10 cellular contexts compared by ENCODE assay signal in genomic region chr16:46918905-46919792, GRCh38. TPM values are rescaled to one million over a fixed set of nuclear protein-coding genes. Genes with fewer than 3 reads are reported as not detected.
DNase-seq lines count a peak whose midpoint lies in the region; ATAC-seq and TF ChIP-seq lines count a peak whose summit lies in the region.
"Had no signal": no experiment of that assay in that cellular context is flagged by ENCODE, and none has a peak within 500 bp of the region (broad histone marks: within the 10 kb centered on the region; RNA-seq: fewer than 3 reads in every experiment).

No MANE protein-coding gene starts in this region.

- H3K27ac Mint-ChIP-seq in endodermal cell, result peak overlapping the region; percentile 15

- peak overlapping the region; percentile 68 for H3K27ac ChIP-seq in endodermal cell (ENCODE audit: low read depth, low read length)
- no peak overlapping the region for H3K27ac ChIP-seq in esophagus muscularis mucosa (replicated peaks in 1 of 4)
- no peak overlapping the region for H3K27ac ChIP-seq in heart left ventricle
- no peak overlapping the region for H3K27ac ChIP-seq in colonic mucosa
- H3K27ac ChIP-seq: neutrophil had no signal

- no peaks in the 10 kb centered on the region for H3K9me3 Mint-ChIP-seq in endodermal cell

- no peak overlapping the region for H3K4me3 ChIP-seq in endodermal cell (ENCODE audit: low read length)
- H3K4me3 ChIP-seq in esophagus muscularis mucosa, result no peak overlapping the region
- no peak overlapping the region for H3K4me3 ChIP-seq in heart left ventricle
- H3K4me3 ChIP-seq in colonic mucosa, result no peak overlapping the region
- H3K4me3 ChIP-seq: adrenal gland had no signal

- TF ChIP-seq CTCF in GM12874 (IDR thresholded peaks at IDR 0.05; ENCODE audit: insufficient read depth, low read depth, low read length) (peak; percentile 49), endodermal cell (conservative IDR thresholded peaks at IDR 0.05) (no peak), esophagus muscularis mucosa (IDR thresholded peaks at IDR 0.05) (no peak), heart left ventricle (IDR thresholded peaks at IDR 0.05) (no peak), colonic mucosa (IDR thresholded peaks at IDR 0.05) (no peak)

- WGBS in endodermal cell (ENCODE audit: insufficient coverage in 1 of 2, insufficient read length in 1 of 2), 2 experiments, result 90 to 93% methylated on average over 12 to 21 of the region's 21 CpGs
- WGBS in esophagus muscularis mucosa, result 71% methylated on average over 16 of the region's 21 CpGs
- WGBS in heart left ventricle, 4 donors, result 74 to 81% (median 78%) methylated on average over 21 of the region's 21 CpGs

- H3K4me1 Mint-ChIP-seq in endodermal cell, result no peaks in the 10 kb centered on the region

- H3K27me3 ChIP-seq in endodermal cell (ENCODE audit: control insufficient read depth, insufficient read depth, low read length, poor library complexity, severe bottlenecking) (no peaks in the 10 kb centered on the region), esophagus muscularis mucosa (no peaks in the 10 kb centered on the region), heart left ventricle (no peaks in the 10 kb centered on the region), colonic mucosa (no peaks in the 10 kb centered on the region)
- H3K27me3 ChIP-seq: adrenal gland, neutrophil had no signal

- H3K9me3 ChIP-seq in endodermal cell (ENCODE audit: control insufficient read depth, low read length) (no peaks in the 10 kb centered on the region), esophagus muscularis mucosa (no peaks in the 10 kb centered on the region), heart left ventricle (no peaks in the 10 kb centered on the region), colonic mucosa (no peaks in the 10 kb centered on the region)
- H3K9me3 ChIP-seq: adrenal gland, neutrophil had no signal

- no peak overlapping the region for H3K9ac ChIP-seq in endodermal cell (ENCODE audit: extremely low read depth, low read length, poor library complexity, severe bottlenecking)
- no peak overlapping the region for H3K9ac ChIP-seq in colonic mucosa (ENCODE audit: low read depth in 2 of 2, low read length in 2 of 2)

- no peak for TF ChIP-seq EP300 in esophagus muscularis mucosa (IDR thresholded peaks at IDR 0.05)

- ATAC-seq in GM19468 (IDR thresholded peaks at IDR 0.05; ENCODE audit: extremely low read depth, unreplicated experiment) (peak; percentile 91), HG03442 (IDR thresholded peaks at IDR 0.05; ENCODE audit: unreplicated experiment) (peak; percentile 88), heart left ventricle (no peak)

- peaks cover 82% of the 10 kb centered on the region for H3K36me3 Mint-ChIP-seq in endodermal cell (ENCODE audit: low read depth)

- H3K4me1 ChIP-seq in endodermal cell (ENCODE audit: control insufficient read depth, insufficient read depth, low read length) (no peaks in the 10 kb centered on the region), esophagus muscularis mucosa (peaks cover 0 to 5% (median 0%) of the 10 kb centered on the region in 4 donors), heart left ventricle (peaks cover 0 to 2% (median 0%) of the 10 kb centered on the region in 12 donors), colonic mucosa (no peaks in the 10 kb centered on the region)

- TF ChIP-seq POLR2A in esophagus muscularis mucosa (IDR thresholded peaks at IDR 0.05; ENCODE audit: low read depth) (no peak), heart left ventricle (IDR thresholded peaks at IDR 0.05) (no peak)

- intact Hi-C loops in esophagus muscularis mucosa (cut with DNase I), result no loop called here
- intact Hi-C loops in heart left ventricle (cut with DNase I), result loop anchor here in 1 of 10 donors (10.0 kb wide), 1 partner anchor 244 kb away; no protein-coding TSS in a partner anchor
- intact Hi-C loops in colonic mucosa (cut with DNase I), result loop anchor here (5.0 kb wide), 1 partner anchor 242 kb away; no protein-coding TSS in a partner anchor

- H3K27me3 Mint-ChIP-seq in endodermal cell (ENCODE audit: insufficient read depth), result no peaks in the 10 kb centered on the region

- H3K4me3 Mint-ChIP-seq in endodermal cell, result no peak overlapping the region

- H3K36me3 ChIP-seq in endodermal cell (ENCODE audit: control insufficient read depth, insufficient read depth, low read length), result peaks cover 86% of the 10 kb centered on the region
- H3K36me3 ChIP-seq in esophagus muscularis mucosa, result peaks cover 6 to 56% (median 28%) of the 10 kb centered on the region in 4 donors
- peaks cover 0 to 25% (median 6%) of the 10 kb centered on the region in 9 donors for H3K36me3 ChIP-seq in heart left ventricle
- H3K36me3 ChIP-seq in colonic mucosa, result no peaks in the 10 kb centered on the region
- H3K36me3 ChIP-seq: adrenal gland, neutrophil had no signal

- DNase-seq in endodermal cell (no peak), esophagus muscularis mucosa (ENCODE audit: extremely low spot score) (no peak), heart left ventricle (no peak), colonic mucosa (no peak), NCI-H226 (no peak)

RNA-seq across cellular contexts. Expression of gene GPT2, which starts 35.0 kb away (rescaled TPM):
- total RNA-seq in endodermal cell (10 to 100 TPM; 44.1 to 65.5 TPM), esophagus muscularis mucosa (1 to 10 TPM; 2.5 to 5.7 (median 3.6) TPM), heart left ventricle (10 to 100 TPM; 10.9 to 30.6 (median 15.3) TPM), colonic mucosa (10 to 100 TPM; 28.8 to 45.3 TPM)
- polyA plus RNA-seq in endodermal cell (2013, experiment 1 of 2), result 38.0 TPM
- polyA plus RNA-seq in endodermal cell (2013, experiment 2 of 2), result 30.3 TPM
- polyA plus RNA-seq in heart left ventricle, result 1 to 10 TPM; 8.5 to 9.0 TPM

RNA-seq across cellular contexts. Expression of gene DNAJA2, which starts 54.3 kb away (rescaled TPM):
- total RNA-seq in endodermal cell (10 to 100 TPM; 65.1 to 68.2 TPM), esophagus muscularis mucosa (10 to 100 TPM; 48.4 to 68.2 (median 56.0) TPM), heart left ventricle (10 to 100 TPM; 58.5 to 92.6 (median 81.4) TPM), colonic mucosa (10 to 100 TPM; 58.2 to 70.4 TPM)
- polyA plus RNA-seq in endodermal cell (2013, experiment 1 of 2), result 55.4 TPM
- polyA plus RNA-seq in endodermal cell (2013, experiment 2 of 2), result 50.8 TPM
- polyA plus RNA-seq in heart left ventricle, result 10 to 100 TPM; 46.5 to 67.7 TPM

Comparison
In these comparisons a context has a peak if more than half of its experiments do, and no peak if none do; other contexts are left out.
1. ATAC-seq: peak in GM19468 (single experiment) and HG03442 (single experiment); none in heart left ventricle (0 of 4).